In genomic region chr19:33894787-33895186, GRCh38 we compare ENCODE assay signal across 34 cellular contexts.
"Had no signal": no experiment of that assay in that cellular context is flagged by ENCODE, and none has a peak within 500 bp of the region (broad histone marks: within the 10 kb centered on the region; RNA-seq: fewer than 3 reads in every experiment).

No MANE protein-coding gene starts in this region.

- DNase-seq: activated B cell treated with CpG ODN at 0.5 μM for 24 hours; activated CD4-positive, alpha-beta memory T cell treated with anti-CD3 and anti-CD28 coated beads for 36 hours; activated CD4-positive, alpha-beta T cell treated with anti-CD3 and anti-CD28 coated beads for 4 hours; activated CD4-positive, alpha-beta T cell treated with anti-CD3 and anti-CD28 coated beads, Interleukin-2, amount 10 ng/mL, durations not matched to agents 24 days and 14 days; activated CD4-positive, alpha-beta T cell treated with anti-CD3 and anti-CD28 coated beads, Interleukin-2, amount 50 U/mL, for 1 hour; activated CD4-positive, alpha-beta T cell treated with anti-CD3 and anti-CD28 coated beads, Interleukin-2, amount 50 U/mL, for 4 hours; activated CD4-positive, CD25-positive, alpha-beta regulatory T cell treated with anti-CD3 and anti-CD28 coated beads, Interleukin-2, amount 50 U/mL, for 72 hours; activated CD8-positive, alpha-beta memory T cell treated with anti-CD3 and anti-CD28 coated beads, Interleukin-2, amount 50 U/mL, for 4 hours; activated CD8-positive, alpha-beta T cell treated with anti-CD3 and anti-CD28 coated beads for 36 hours; activated effector memory CD4-positive, alpha-beta T cell treated with anti-CD3 and anti-CD28 coated beads, Interleukin-2, amount 50 U/mL, for 16 hours; activated gamma-delta T cell treated with Interleukin-2 at 50 U/mL for 16 hours; activated naive CD4-positive, alpha-beta T cell; activated naive CD4-positive, alpha-beta T cell treated with anti-CD3 and anti-CD28 coated beads, Interleukin-2, amount 10 ng/mL, durations not matched to agents 7 days and 5 days; activated naive CD8-positive, alpha-beta T cell treated with anti-CD3 and anti-CD28 coated beads for 36 hours; activated T-cell treated with anti-CD3 and anti-CD28 coated beads for 4 hours; activated T-cell treated with anti-CD3 and anti-CD28 coated beads, Interleukin-2, amount 50 U/mL, for 1 hour; activated T-cell treated with anti-CD3 and anti-CD28 coated beads, Interleukin-2, amount 50 U/mL, for 4 hours; activated T-cell treated with anti-CD3 and anti-CD28 coated beads, Interleukin-2, amount 50 U/mL, for 72 hours; adrenal gland; amniotic stem cell; aorta; body of pancreas; brain microvascular endothelial cell; central memory CD4-positive, alpha-beta T cell; SW 1271; T-helper 1 cell; T-helper 2 cell; T-helper 9 cell had no signal

- H3K4me1 ChIP-seq: adrenal gland, breast epithelium had no signal

- H3K36me3 ChIP-seq: adrenal gland, brain microvascular endothelial cell, breast epithelium had no signal

- H3K27ac ChIP-seq: adrenal gland, body of pancreas, brain microvascular endothelial cell, breast epithelium, VCaP had no signal

- ATAC-seq: activated CD8-positive, alpha-beta T cell treated with anti-CD3 and anti-CD28 coated beads for 36 hours; activated naive CD4-positive, alpha-beta T cell treated with anti-CD3 and anti-CD28 coated beads, Interleukin-2, amount 50 U/mL, for 72 hours; activated T-cell treated with anti-CD3 and anti-CD28 coated beads, Interleukin-2, amount 50 U/mL, for 4 hours; activated T-cell treated with anti-CD3 and anti-CD28 coated beads, Interleukin-2, amount 50 U/mL, for 72 hours; activated T-helper 17 cell treated with anti-CD3 and anti-CD28 coated beads, Interleukin-2, amount 50 U/mL, for 72 hours; body of pancreas had no signal

- H3K4me3 ChIP-seq: adrenal gland, body of pancreas, breast epithelium had no signal

- H3K27me3 ChIP-seq: adrenal gland, body of pancreas, brain microvascular endothelial cell, breast epithelium had no signal

- FAIRE-seq: astrocyte, TTC549 had no signal
